15 cellular contexts compared by ENCODE assay signal in the genomic region with DNA sequence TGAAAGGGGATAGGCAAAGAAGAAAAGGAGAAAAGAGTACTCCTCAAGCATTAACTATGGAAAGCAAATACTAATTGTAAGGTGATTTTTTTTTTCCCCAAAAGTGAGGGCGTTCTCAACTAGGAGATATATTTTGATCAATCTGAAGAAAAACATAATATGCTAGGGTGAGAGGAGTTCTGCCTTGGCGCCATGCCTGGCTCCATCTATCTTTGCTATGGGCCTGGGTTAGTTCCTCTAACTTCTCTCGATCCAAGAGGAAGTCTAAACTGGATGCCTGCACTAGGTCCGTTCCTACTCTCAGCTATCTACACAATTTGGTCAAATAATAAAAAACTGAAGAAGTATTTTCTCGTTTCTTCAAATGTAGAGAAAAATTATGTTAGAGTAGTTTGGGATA. TPM values are rescaled to one million over a fixed set of nuclear protein-coding genes. Genes with fewer than 3 reads are reported as not detected.
DNase-seq lines count a peak whose midpoint lies in the region; TF ChIP-seq lines count a peak whose summit lies in the region.
"Had no signal": no experiment of that assay in that cellular context is flagged by ENCODE, and none has a peak within 500 bp of the region (broad histone marks: within the 10 kb centered on the region; RNA-seq: fewer than 3 reads in every experiment).

No MANE protein-coding gene starts in this region.

- peaks cover 59% of the 10 kb centered on the region for H3K4me1 ChIP-seq in vagina
- H3K4me1 ChIP-seq: BLaER1 treated with 17β-estradiol and CSF1 and Interleukin-3, amounts not matched to agents 10 nM and 100 nM had no signal

- H3K4me3 ChIP-seq in SK-N-MC: no peak overlapping the region
- H3K4me3 ChIP-seq in vagina: no peak overlapping the region
- H3K4me3 ChIP-seq: BLaER1 treated with 17β-estradiol and CSF1 and Interleukin-3, amounts not matched to agents 10 nM and 100 nM had no signal

- H3K36me3 Mint-ChIP-seq in chondrocyte (ENCODE audit: low read depth): peaks cover 18% of the 10 kb centered on the region
- peaks cover 32% of the 10 kb centered on the region for H3K36me3 Mint-ChIP-seq in neural crest cell (ENCODE audit: low read depth)

- H3K4me1 Mint-ChIP-seq in chondrocyte (ENCODE audit: low read depth) (peaks cover 76% of the 10 kb centered on the region), neural crest cell (peaks cover 52% of the 10 kb centered on the region)
- H3K4me1 Mint-ChIP-seq: B cell had no signal

- DNase-seq in SK-N-MC (ENCODE audit: low read depth, low spot score) (no peak), chondrocyte (ENCODE audit: low spot score) (no peak), neural crest cell (ENCODE audit: low read depth, low spot score) (no peak), vagina (ENCODE audit: extremely low spot score in 2 of 2) (no peak), NCI-H1436 (lab: John Stamatoyannopoulos, UW) (no peak)
- no peak for DNase-seq in NK-92 treated with Interleukin-12 subunit alpha and Interleukin-12 subunit beta, amount 100 ng/mL, for 24 hours (lab: John Stamatoyannopoulos, UW)
- no peak for DNase-seq in effector CD4-positive, alpha-beta T cell
- DNase-seq: Calu3; CD8-positive, alpha-beta T cell; DMS79 treated with DMSO at 0.1 percent for 48 hours; GF-D8; GOT3; H9 had no signal

- peaks cover 2% of the 10 kb centered on the region for H3K9me3 Mint-ChIP-seq in chondrocyte (ENCODE audit: low read depth)
- no peaks in the 10 kb centered on the region for H3K9me3 Mint-ChIP-seq in neural crest cell
- H3K9me3 Mint-ChIP-seq: CD8-positive, alpha-beta T cell; H9 had no signal

- H3K9me3 ChIP-seq in SK-N-MC (ENCODE audit: low read depth, low read length) (no peaks in the 10 kb centered on the region), vagina (no peaks in the 10 kb centered on the region)

- peak overlapping the region; percentile 81; the same call in 1 of the 2 replicates for H3K27ac ChIP-seq in SK-N-MC
- H3K27ac ChIP-seq in vagina: peak overlapping the region; percentile 10
- H3K27ac ChIP-seq: BLaER1 treated with 17β-estradiol and CSF1 and Interleukin-3, amounts not matched to agents 10 nM and 100 nM had no signal

- no peak overlapping the region for H3K4me3 Mint-ChIP-seq in chondrocyte (ENCODE audit: unreplicated experiment)
- no peak overlapping the region for H3K4me3 Mint-ChIP-seq in neural crest cell
- H3K4me3 Mint-ChIP-seq: B cell; CD8-positive, alpha-beta T cell; H9 had no signal

- no peaks in the 10 kb centered on the region for H3K27me3 Mint-ChIP-seq in chondrocyte (ENCODE audit: low read depth)
- H3K27me3 Mint-ChIP-seq in neural crest cell (ENCODE audit: low read depth): no peaks in the 10 kb centered on the region

- intact Hi-C loops in vagina (cut with DNase I): no loop called here

- H3K27ac Mint-ChIP-seq in chondrocyte (ENCODE audit: unreplicated experiment) (peak overlapping the region; percentile 25), neural crest cell (ENCODE audit: unreplicated experiment) (peak overlapping the region; percentile 65)
- H3K27ac Mint-ChIP-seq: B cell; CD8-positive, alpha-beta T cell had no signal

- H3K27me3 ChIP-seq in vagina: no peaks in the 10 kb centered on the region
- H3K27me3 ChIP-seq: BLaER1 treated with 17β-estradiol and CSF1 and Interleukin-3, amounts not matched to agents 10 nM and 100 nM had no signal

- no peak for TF ChIP-seq POLR2A in vagina (IDR thresholded peaks at IDR 0.05)

- H3K9ac ChIP-seq in SK-N-MC (ENCODE audit: insufficient read length): no peak overlapping the region
- H3K9ac ChIP-seq: BLaER1 treated with 17β-estradiol and CSF1 and Interleukin-3, amounts not matched to agents 10 nM and 100 nM had no signal

- H3K36me3 ChIP-seq in SK-N-MC (ENCODE audit: insufficient read depth, low read length) (peaks cover 54% of the 10 kb centered on the region), vagina (peaks cover 0 to 12% of the 10 kb centered on the region in 2 donors)

- TF ChIP-seq CTCF in chondrocyte (IDR thresholded peaks at IDR 0.05) (no peak), neural crest cell (conservative IDR thresholded peaks at IDR 0.05) (no peak), vagina (IDR thresholded peaks at IDR 0.05) (no peak)

RNA-seq across cellular contexts. Expression of a gene that starts 20.5 kb away (rescaled TPM):
- total RNA-seq in chondrocyte (188 to 250 TPM (median 242 TPM) in 3 replicates), neural crest cell (318 and 322 TPM in 2 replicates), vagina (250 TPM)
